ENCODE assay signal across 11 cellular contexts in genomic region chr2:231685349-231686191, GRCh38. TPM values are rescaled to one million over a fixed set of nuclear protein-coding genes. Genes with fewer than 3 reads are reported as not detected.
A peak's percentile ranks its signal among the peaks of the same experiment; 100 is the strongest.
DNase-seq lines count a peak whose midpoint lies in the region; ATAC-seq and TF ChIP-seq lines count a peak whose summit lies in the region.
"Had no signal": no experiment of that assay in that cellular context is flagged by ENCODE, and none has a peak within 500 bp of the region (broad histone marks: within the 10 kb centered on the region; RNA-seq: fewer than 3 reads in every experiment).

No MANE protein-coding gene starts in this region.

- H4K91ac ChIP-seq in H9 (ENCODE audit: insufficient read length, low read depth, low read length) = no peak overlapping the region

- H4K5ac ChIP-seq in H9 (ENCODE audit: insufficient read length, low read depth, low read length) = no peak overlapping the region

- H3K9me3 ChIP-seq in BE2C (no peaks in the 10 kb centered on the region), H9 (ENCODE audit: control insufficient read depth, low read depth, low read length) (no peaks in the 10 kb centered on the region)
- H3K9me3 ChIP-seq: mucosa of descending colon, SJCRH30 had no signal

- H3K79me2 ChIP-seq in H9 (ENCODE audit: insufficient read depth, low read length) = no peaks in the 10 kb centered on the region

- peaks cover 46 to 55% of the 10 kb centered on the region in 2 experiments for H3K4me1 Mint-ChIP-seq in H9

- peak overlapping the region; percentile 14; the same call in 1 of the 2 replicates for H3K4me3 ChIP-seq in BE2C (ENCODE audit: low read depth, low read length)
- H3K4me3 ChIP-seq: mucosa of descending colon, SJCRH30 had no signal

- no peak overlapping the region for H3T11ph ChIP-seq in H9 (ENCODE audit: low read length)

- no peak overlapping the region for H2BK5ac ChIP-seq in H9 (ENCODE audit: insufficient read length, low read length)

- no peak overlapping the region for H3K18ac ChIP-seq in H9 (ENCODE audit: insufficient read length, low read depth, low read length)

- no peak overlapping the region for H2BK15ac ChIP-seq in H9 (ENCODE audit: low read depth, low read length)

- no peaks in the 10 kb centered on the region for H4K20me1 ChIP-seq in H9 (ENCODE audit: control insufficient read depth, insufficient read depth, insufficient read length)

- no peak for ATAC-seq in GM21737 (IDR thresholded peaks at IDR 0.05; ENCODE audit: unreplicated experiment)
- ATAC-seq in left lobe of liver = no peak
- ATAC-seq: mucosa of descending colon had no signal

- no peak overlapping the region for H4K8ac ChIP-seq in H9 (replicated peaks; ENCODE audit: insufficient read length, low read depth, low read length)

- no peaks in the 10 kb centered on the region for H3K9me3 Mint-ChIP-seq in H9

- H2BK12ac ChIP-seq in H9 (ENCODE audit: insufficient read length, low read depth, low read length) = no peak overlapping the region

- no peak overlapping the region for H3K4ac ChIP-seq in H9 (ENCODE audit: low read depth, low read length)

- no peak overlapping the region for H3K23ac ChIP-seq in H9 (ENCODE audit: insufficient read length, low read depth, low read length)

- DNase-seq in BE2C (peak; percentile 60), H9 (peak; percentile 69), SW480 (ENCODE audit: low spot score) (peak; percentile 30), left lobe of liver (ENCODE audit: low spot score) (no peak), kidney glomerular epithelial cell (lab: John Stamatoyannopoulos, UW) (no peak), NCI-H2081 treated with DMSO at 0.1 percent for 48 hours (lab: John Stamatoyannopoulos, UW) (no peak)
- DNase-seq: mucosa of descending colon; SJCRH30; stimulated activated CD4-positive, alpha-beta T cell treated with anti-CD3 and anti-CD28 coated beads, Interleukin-4, amount 100 ng/mL, for 24 hours had no signal

- H3K4me3 Mint-ChIP-seq in H9 = peak overlapping the region; percentile 53 to 58; a peak in 4 of 5 replicates

- H2AK5ac ChIP-seq in H9 (ENCODE audit: insufficient read length, low read length) = no peak overlapping the region

- WGBS in H9 (ENCODE audit: extremely low coverage, insufficient read length, low lambda C conversion rate) = no CpG with 5 or more reads among the region's 20 CpGs

- no peak overlapping the region for H2AFZ ChIP-seq in H9 (ENCODE audit: low read length)

- no peak overlapping the region for H2BK120ac ChIP-seq in H9 (ENCODE audit: low read depth, low read length, poor library complexity, severe bottlenecking)

- H3K27ac Mint-ChIP-seq in H9 = peak overlapping the region in 1 of 3 experiments; percentile 52; a peak in 1 of 7 replicates

- H3K14ac ChIP-seq in H9 (ENCODE audit: insufficient read depth, low read length) = no peak overlapping the region

- H3K4me2 ChIP-seq in H9 (ENCODE audit: insufficient read depth, insufficient read length, low read length) = no peak overlapping the region

- no peaks in the 10 kb centered on the region for H3K36me3 ChIP-seq in BE2C
- H3K36me3 ChIP-seq: SJCRH30 had no signal

- H3K27ac ChIP-seq in H9 (ENCODE audit: insufficient read length, low read depth, low read length) = no peak overlapping the region
- H3K27ac ChIP-seq in layer of hippocampus (ENCODE audit: low read depth, low read length) = peak overlapping the region; percentile 99
- H3K27ac ChIP-seq: SJCRH30 had no signal

- no peaks in the 10 kb centered on the region for H3K27me3 ChIP-seq in BE2C
- no peaks in the 10 kb centered on the region for H3K27me3 ChIP-seq in H9 (ENCODE audit: insufficient read depth, low read length)
- H3K27me3 ChIP-seq in layer of hippocampus (ENCODE audit: control insufficient read depth, insufficient read depth, low read length) = no peaks in the 10 kb centered on the region

- peaks cover 11% of the 10 kb centered on the region for H3K23me2 ChIP-seq in H9 (ENCODE audit: insufficient read length, low read depth, low read length, poor library complexity, severe bottlenecking)

- H3K27me3 Mint-ChIP-seq in H9 (ENCODE audit: low read depth) = peaks cover 1% of the 10 kb centered on the region; the same call in 1 of the 2 replicates

- H3K36me3 Mint-ChIP-seq in H9 (ENCODE audit: insufficient read depth in 1 of 3, low read depth in 3 of 3) = no peaks in the 10 kb centered on the region

- H3K9ac ChIP-seq in H9 (ENCODE audit: extremely low read depth, insufficient read length, low read length) = no peak overlapping the region

- H2BK20ac ChIP-seq in H9 (ENCODE audit: low read depth, low read length, poor library complexity, severe bottlenecking) = no peak overlapping the region

- H3K4me1 ChIP-seq in BE2C (peaks cover 4% of the 10 kb centered on the region; the same call in 1 of the 2 replicates), H9 (ENCODE audit: insufficient read depth, low read length) (peaks cover 5% of the 10 kb centered on the region; the same call in 1 of the 2 replicates)

- TF ChIP-seq CTCF in BE2C (IDR thresholded peaks at IDR 0.05; ENCODE audit: low read depth, low read length) = peak; percentile 55
- peak; percentile 63 for TF ChIP-seq CTCF in H9 (conservative IDR thresholded peaks at IDR 0.05)

- H3K56ac ChIP-seq in H9 (ENCODE audit: insufficient read length, low read depth, low read length) = no peak overlapping the region

- no peaks in the 10 kb centered on the region for H3K79me1 ChIP-seq in H9 (ENCODE audit: insufficient read depth, low read depth, low read length, poor library complexity, severe bottlenecking)

RNA-seq across cellular contexts. Expression of gene PTMA, which starts 22.8 kb away (rescaled TPM):
- polyA plus RNA-seq in BE2C (2012; ENCODE audit: insufficient read depth, insufficient read length, low read depth) = 1,938 TPM
- total RNA-seq in H9 (2021) (1,963 and 2,010 TPM in 2 replicates), left lobe of liver (213 TPM)

Comparison
In these comparisons a context has a peak if more than half of its experiments do, and no peak if none do; other contexts are left out.
1. DNase-seq: peak in BE2C (single experiment), H9 (single experiment) and SW480 (single experiment); none in left lobe of liver (single experiment), kidney glomerular epithelial cell (single experiment) and NCI-H2081 treated with DMSO at 0.1 percent for 48 hours (single experiment).